In the genomic region with DNA sequence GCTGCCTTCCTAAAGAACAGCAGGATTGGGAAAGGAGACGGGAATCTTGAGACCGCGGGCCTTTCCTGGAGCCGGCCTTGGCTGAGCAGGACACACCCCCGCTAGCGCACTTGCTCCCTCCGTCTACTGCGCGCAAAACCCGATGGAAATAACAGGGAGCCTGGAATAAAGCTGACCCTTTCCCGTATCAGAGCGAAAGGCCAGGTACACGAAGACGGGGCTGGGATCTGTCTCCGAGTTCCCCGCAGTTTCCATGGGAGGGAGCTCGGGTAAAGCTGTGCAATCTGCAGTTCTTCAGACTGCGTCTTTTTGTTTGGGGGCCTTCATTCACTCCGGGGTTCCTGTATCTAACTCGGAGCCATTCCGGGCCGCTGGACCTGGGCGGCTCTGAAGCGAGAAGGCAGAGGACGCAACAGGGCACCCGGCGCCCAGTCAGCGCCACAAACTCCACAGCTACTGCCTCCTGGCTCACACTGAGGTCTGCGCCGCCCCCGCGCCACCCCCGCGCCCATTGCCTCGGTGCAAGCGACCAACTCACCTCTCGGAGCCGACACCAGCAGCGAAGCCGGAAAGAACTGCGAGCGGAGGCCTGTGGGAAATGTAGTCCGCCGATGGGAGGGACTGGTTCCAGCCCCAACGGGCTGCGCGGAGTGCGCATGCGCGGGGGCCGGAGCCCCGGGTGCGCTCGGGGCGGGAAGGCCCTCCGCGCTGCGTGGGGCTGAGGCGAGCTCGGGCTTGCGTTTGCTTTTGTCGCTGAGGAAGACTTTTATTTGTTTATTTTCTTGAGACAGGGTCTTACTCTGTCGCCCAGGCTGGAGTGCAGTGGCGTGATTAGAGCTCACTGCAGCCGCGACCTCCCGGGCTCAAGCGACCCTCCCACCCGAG, we compare ENCODE assay signal across 8 cellular contexts. TPM values are rescaled to one million over a fixed set of nuclear protein-coding genes. Genes with fewer than 3 reads are reported as not detected.
DNase-seq lines count a peak whose midpoint lies in the region; ATAC-seq and TF ChIP-seq lines count a peak whose summit lies in the region.

A gene (minus strand): TSS at position 577 of the 885 bp plus-strand sequence. CDS start 11,309 bp downstream, outside the sequence.

- intact Hi-C loops in head of caudate nucleus (cut with DNase I) = loop anchor here (2.0 kb wide), 1 partner anchor 110 kb away; a partner anchor contains a TSS

- H3K79me2 ChIP-seq in SK-N-SH (ENCODE audit: insufficient read depth) (peaks cover 17% of the 10 kb centered on the region), osteoblast (ENCODE audit: insufficient read depth, low read length) (peaks cover 12% of the 10 kb centered on the region)

- H3K4me3 Mint-ChIP-seq in activated naive CD8-positive, alpha-beta T cell = peak within 1 kb of the TSS; percentile 96

- TF ChIP-seq RAD21 in SK-N-SH (IDR thresholded peaks at IDR 0.05; ENCODE audit: low read length) = peak; percentile 57

- peak; percentile 94 for DNase-seq in GM06990 (ENCODE audit: extremely low read depth, insufficient read length)
- peak; percentile 84 for DNase-seq in HFF-Myc (ENCODE audit: extremely low read depth, low read depth)
- peak; percentile 88 for DNase-seq in NB4 (ENCODE audit: low read depth)
- DNase-seq in SK-N-SH = peak; percentile 99
- DNase-seq in head of caudate nucleus = peak; percentile 91 to 98 (median 96)
- DNase-seq in osteoblast (ENCODE audit: insufficient read length, low spot score, missing footprints) = peak; percentile 99
- peak; percentile 82 for DNase-seq in thoracic aorta (ENCODE audit: low spot score)

- POLR2A ChIA-PET in SK-N-SH (lab: Yijun Ruan, JAX) = interaction anchor here (0.9 to 2.4 kb wide), 4 partner anchors 110 to 227 kb away, joined by 3 to 9 read pairs (median 4); a partner anchor contains a TSS

- TF ChIP-seq CTCF in GM06990 (IDR thresholded peaks at IDR 0.05; ENCODE audit: insufficient read depth, low read length, poor library complexity, severe bottlenecking) (peak; percentile 45), HFF-Myc (IDR thresholded peaks at IDR 0.05; ENCODE audit: low read depth, low read length, missing control alignments) (peak; percentile 9), NB4 (IDR thresholded peaks at IDR 0.05; ENCODE audit: low read depth, low read length) (no peak), SK-N-SH (IDR thresholded peaks at IDR 0.05) (peak; percentile 38), osteoblast (IDR thresholded peaks at IDR 0.05; ENCODE audit: extremely low read depth, low read depth, low read length) (peak; percentile 24), thoracic aorta (IDR thresholded peaks at IDR 0.05) (peak; percentile 13)

- H3K27me3 Mint-ChIP-seq in activated naive CD8-positive, alpha-beta T cell = no peaks in the 10 kb centered on the region

- no peaks in the 10 kb centered on the region for H4K20me1 ChIP-seq in SK-N-SH (ENCODE audit: insufficient read depth)
- H4K20me1 ChIP-seq in osteoblast (ENCODE audit: insufficient read depth, low read length) = no peaks in the 10 kb centered on the region

- CTCF ChIA-PET in SK-N-SH (lab: Yijun Ruan, JAX) = interaction anchor here (0.6 to 1.5 kb wide), 4 partner anchors 10 to 379 kb away, joined by 3 to 4 read pairs (median 3); no protein-coding TSS in a partner anchor

- no peaks in the 10 kb centered on the region for H3K9me2 ChIP-seq in SK-N-SH

- H3K36me3 ChIP-seq in GM06990 (ENCODE audit: control insufficient read depth, insufficient read depth, low read length) = no peaks in the 10 kb centered on the region
- peaks cover 0 to 5% of the 10 kb centered on the region in 2 experiments for H3K36me3 ChIP-seq in SK-N-SH (replicated peaks in 1 of 2; ENCODE audit: control insufficient read depth in 1 of 2, insufficient read depth in 2 of 2, low read length in 1 of 2)
- no peaks in the 10 kb centered on the region for H3K36me3 ChIP-seq in osteoblast (ENCODE audit: insufficient read depth, low read length)
- no peaks in the 10 kb centered on the region for H3K36me3 ChIP-seq in thoracic aorta

- H3K9me3 Mint-ChIP-seq in activated naive CD8-positive, alpha-beta T cell (ENCODE audit: low read depth) = peaks cover 5% of the 10 kb centered on the region

- peak within 1 kb of the TSS; percentile 93 for H3K27ac Mint-ChIP-seq in activated naive CD8-positive, alpha-beta T cell

- 6% methylated on average over 51 of the region's 69 CpGs for WGBS in SK-N-SH (ENCODE audit: low lambda C conversion rate)

- H3K9me3 ChIP-seq in SK-N-SH (no peaks in the 10 kb centered on the region), osteoblast (ENCODE audit: low read depth, low read length) (no peaks in the 10 kb centered on the region), thoracic aorta (no peaks in the 10 kb centered on the region)

- H3F3A ChIP-seq in SK-N-SH (replicated peaks; ENCODE audit: insufficient read depth) = peaks cover 9% of the 10 kb centered on the region

- H2AFZ ChIP-seq in SK-N-SH (ENCODE audit: low read depth) (peak within 1 kb of the TSS; percentile 100), osteoblast (ENCODE audit: low read length) (peak within 1 kb of the TSS; percentile 99)

- peaks cover 23% of the 10 kb centered on the region for H3K4me1 Mint-ChIP-seq in activated naive CD8-positive, alpha-beta T cell (ENCODE audit: low read depth)

- peaks cover 12% of the 10 kb centered on the region for H3K36me3 Mint-ChIP-seq in activated naive CD8-positive, alpha-beta T cell

- ATAC-seq in thoracic aorta (ENCODE audit: insufficient number of reproducible peaks, low FRiP score, low read depth) = peak; percentile 94

- H3K9ac ChIP-seq in SK-N-SH = peak within 1 kb of the TSS; percentile 76

- H3K27ac ChIP-seq in SK-N-SH (ENCODE audit: low read depth in 2 of 2, low read length in 1 of 2) (peak within 1 kb of the TSS; percentile 71 to 90), osteoblast (ENCODE audit: low read depth, low read length) (peak within 1 kb of the TSS; percentile 81), thoracic aorta (peak within 1 kb of the TSS; percentile 70 to 90)

- H3K4me2 ChIP-seq in SK-N-SH = peak within 1 kb of the TSS; percentile 83
- peak within 1 kb of the TSS; percentile 92 for H3K4me2 ChIP-seq in osteoblast (ENCODE audit: insufficient read depth, low read length)

- peak; percentile 40 for TF ChIP-seq POLR2A in NB4 (IDR thresholded peaks at IDR 0.05; ENCODE audit: extremely low read depth, insufficient read length)

- H3K4me3 ChIP-seq in GM06990 (replicated peaks; ENCODE audit: low read depth, low read length) = peak within 1 kb of the TSS; percentile 81
- peak within 1 kb of the TSS; percentile 57 for H3K4me3 ChIP-seq in HFF-Myc (replicated peaks; ENCODE audit: low read depth, low read length)
- peak within 1 kb of the TSS; percentile 85 for H3K4me3 ChIP-seq in NB4 (ENCODE audit: low read depth, low read length)
- H3K4me3 ChIP-seq in SK-N-SH (ENCODE audit: low read depth in 2 of 2, low read length in 1 of 2) = peak within 1 kb of the TSS; percentile 75 to 84
- H3K4me3 ChIP-seq in osteoblast (ENCODE audit: insufficient read depth, low read length) = peak within 1 kb of the TSS; percentile 85
- peak within 1 kb of the TSS; percentile 94 for H3K4me3 ChIP-seq in thoracic aorta

- no peak for TF ChIP-seq EP300 in SK-N-SH (IDR thresholded peaks at IDR 0.05; ENCODE audit: borderline replicate concordance in 1 of 2, low read depth in 1 of 2, low read length in 1 of 2)

- peaks cover 0 to 4% of the 10 kb centered on the region in 2 experiments; a peak in 2 of 4 replicates for H3K4me1 ChIP-seq in SK-N-SH (ENCODE audit: control insufficient read depth in 1 of 2, insufficient read depth in 2 of 2, low read depth in 1 of 2, low read length in 1 of 2)
- peaks cover 7% of the 10 kb centered on the region for H3K4me1 ChIP-seq in osteoblast (ENCODE audit: insufficient read depth, low read length)
- peaks cover 8 to 19% of the 10 kb centered on the region in 2 donors for H3K4me1 ChIP-seq in thoracic aorta (ENCODE audit: control insufficient read depth in 1 of 2, low read depth in 2 of 2)

- H3K27me3 ChIP-seq in GM06990 (replicated peaks; ENCODE audit: control insufficient read depth, insufficient read depth, low read length) (no peaks in the 10 kb centered on the region), SK-N-SH (ENCODE audit: insufficient read depth) (no peaks in the 10 kb centered on the region), osteoblast (ENCODE audit: insufficient read depth, low read length) (no peaks in the 10 kb centered on the region), thoracic aorta (replicated peaks; ENCODE audit: insufficient read depth) (no peaks in the 10 kb centered on the region)

TF ChIP-seq in SK-N-SH, 30 proteins besides CTCF, POLR2A, EP300 and RAD21 (continues in another document):
- TF ChIP-seq EZH2phosphoT487 (IDR thresholded peaks at IDR 0.05; ENCODE audit: borderline replicate concordance, low read depth) = no peak
- TF ChIP-seq TEAD4 (IDR thresholded peaks at IDR 0.05; ENCODE audit: borderline replicate concordance, insufficient read depth) = no peak
- no peak for TF ChIP-seq JUND (IDR thresholded peaks at IDR 0.05)
- 0 out of 2 replicates have a peak, but pooled peaks have one; percentile 25 for TF ChIP-seq MXI1 (IDR thresholded peaks at IDR 0.05; ENCODE audit: low read depth, low read length)
- TF ChIP-seq, protein P1, sequence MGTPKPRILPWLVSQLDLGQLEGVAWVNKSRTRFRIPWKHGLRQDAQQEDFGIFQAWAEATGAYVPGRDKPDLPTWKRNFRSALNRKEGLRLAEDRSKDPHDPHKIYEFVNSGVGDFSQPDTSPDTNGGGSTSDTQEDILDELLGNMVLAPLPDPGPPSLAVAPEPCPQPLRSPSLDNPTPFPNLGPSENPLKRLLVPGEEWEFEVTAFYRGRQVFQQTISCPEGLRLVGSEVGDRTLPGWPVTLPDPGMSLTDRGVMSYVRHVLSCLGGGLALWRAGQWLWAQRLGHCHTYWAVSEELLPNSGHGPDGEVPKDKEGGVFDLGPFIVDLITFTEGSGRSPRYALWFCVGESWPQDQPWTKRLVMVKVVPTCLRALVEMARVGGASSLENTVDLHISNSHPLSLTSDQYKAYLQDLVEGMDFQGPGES (IDR thresholded peaks at IDR 0.05; ENCODE audit: low read depth, low read length) = no peak
- TF ChIP-seq CHD2 (IDR thresholded peaks at IDR 0.05; ENCODE audit: low read length, partially characterized antibody) = peak; percentile 76
- no peak for TF ChIP-seq TAF1 (IDR thresholded peaks at IDR 0.05; ENCODE audit: borderline replicate concordance, low read depth, low read length)
- TF ChIP-seq, protein P2, sequence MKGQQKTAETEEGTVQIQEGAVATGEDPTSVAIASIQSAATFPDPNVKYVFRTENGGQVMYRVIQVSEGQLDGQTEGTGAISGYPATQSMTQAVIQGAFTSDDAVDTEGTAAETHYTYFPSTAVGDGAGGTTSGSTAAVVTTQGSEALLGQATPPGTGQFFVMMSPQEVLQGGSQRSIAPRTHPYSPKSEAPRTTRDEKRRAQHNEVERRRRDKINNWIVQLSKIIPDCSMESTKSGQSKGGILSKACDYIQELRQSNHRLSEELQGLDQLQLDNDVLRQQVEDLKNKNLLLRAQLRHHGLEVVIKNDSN (IDR thresholded peaks at IDR 0.05; ENCODE audit: borderline replicate concordance, low read depth) = no peak
- no peak for TF ChIP-seq RXRA (IDR thresholded peaks at IDR 0.05; ENCODE audit: borderline replicate concordance, low read depth)

RNA-seq across cellular contexts. Expression of the gene that starts here (rescaled TPM):
- 1.1 and 2.5 TPM in 2 replicates for polyA plus RNA-seq in SK-N-SH (2012; rRNA removed)
- 1.5 and 1.7 TPM in 2 replicates for polyA plus RNA-seq in SK-N-SH (2012; cell fraction: cytosol; rRNA removed)
- polyA plus RNA-seq in SK-N-SH (2012; cell fraction: nucleus; rRNA removed) = 2.9 and 5.0 TPM in 2 replicates
- total RNA-seq in osteoblast (4.3 and 5.3 TPM in 2 replicates), thoracic aorta (1 to 10 TPM; 4.1 to 4.2 TPM)

Comparison
In these comparisons a context has a peak if more than half of its experiments do, and no peak if none do; other contexts are left out.
1. Peak in every context shown above with its lines: DNase-seq, ATAC-seq, H3K4me3 ChIP-seq and H3K27ac ChIP-seq.